In genomic region chr2:89154247-89154682, GRCh38 we compare ENCODE assay signal across 8 cellular contexts.
DNase-seq lines count a peak whose midpoint lies in the region; ATAC-seq, FAIRE-seq and TF ChIP-seq lines count a peak whose summit lies in the region.
"Not testable (repeated sequence)": the region's sequence is repeated elsewhere in the genome, so short reads cannot be mapped to it uniquely, and the experiment has no call there.

No MANE protein-coding gene starts in this region.

- H3K36me3 ChIP-seq in MM.1S (replicated peaks; ENCODE audit: insufficient read depth, low read length); neural progenitor cell; aorta (ENCODE audit: control insufficient read depth in 1 of 2, insufficient read depth in 2 of 2, low read length in 1 of 2): not testable (repeated sequence)

- not testable (repeated sequence) for H3F3A ChIP-seq in MM.1S (ENCODE audit: insufficient read depth, low read length); neural progenitor cell (ENCODE audit: low read depth)

- H3K4me3 ChIP-seq in HFF-Myc (replicated peaks; ENCODE audit: low read depth, low read length); MM.1S (ENCODE audit: low read length); epithelial cell of esophagus (ENCODE audit: low read length); neural progenitor cell; aorta (ENCODE audit: low read length in 2 of 2): not testable (repeated sequence)

- H3K27ac Mint-ChIP-seq in activated CD8-positive, alpha-beta T cell treated with anti-CD3 and anti-CD28 coated beads for 36 hours; neural progenitor cell: not testable (repeated sequence)

- not testable (repeated sequence) for H3K27me3 Mint-ChIP-seq in activated CD8-positive, alpha-beta T cell treated with anti-CD3 and anti-CD28 coated beads for 36 hours; neural progenitor cell (ENCODE audit: insufficient read depth, low read depth)

- CTCF ChIA-PET in activated CD8-positive, alpha-beta T cell treated with anti-CD3 and anti-CD28 coated beads for 36 hours (lab: Charles Lee), result interaction anchor here (1.8 kb wide), 1 partner anchor 274 kb away, joined by 4 read pairs; no protein-coding TSS in a partner anchor

- not testable (repeated sequence) for H3K9me3 Mint-ChIP-seq in activated CD8-positive, alpha-beta T cell treated with anti-CD3 and anti-CD28 coated beads for 36 hours; neural progenitor cell

- not testable (repeated sequence) for H3K79me2 ChIP-seq in MM.1S (ENCODE audit: low read length); neural progenitor cell (ENCODE audit: low read depth)

- ATAC-seq in activated CD8-positive, alpha-beta T cell treated with anti-CD3 and anti-CD28 coated beads for 36 hours, result peak; percentile 45
- ATAC-seq in aorta (ENCODE audit: low FRiP score), result peak; percentile 70

- TF ChIP-seq CTCF in HFF-Myc (IDR thresholded peaks at IDR 0.05; ENCODE audit: low read depth, low read length, missing control alignments), result peak; percentile 18
- peak; percentile 11; the same call in 1 of the 2 replicates for TF ChIP-seq CTCF in MM.1S (IDR thresholded peaks at IDR 0.05; ENCODE audit: low read length)
- peak; percentile 24 for TF ChIP-seq CTCF in activated CD8-positive, alpha-beta T cell treated with anti-CD3 and anti-CD28 coated beads for 36 hours (IDR thresholded peaks at IDR 0.05)
- TF ChIP-seq CTCF in epithelial cell of esophagus (IDR thresholded peaks at IDR 0.05; ENCODE audit: insufficient read depth, low read depth, low read length, missing control alignments), result peak; percentile 23
- TF ChIP-seq CTCF in neural progenitor cell (IDR thresholded peaks at IDR 0.05), result peak; percentile 16

- H3K27ac ChIP-seq in MM.1S (ENCODE audit: low read length); neural progenitor cell; aorta (ENCODE audit: low read depth in 1 of 2, low read length in 2 of 2): not testable (repeated sequence)

- H3K36me3 Mint-ChIP-seq in activated CD8-positive, alpha-beta T cell treated with anti-CD3 and anti-CD28 coated beads for 36 hours (ENCODE audit: low read depth); neural progenitor cell: not testable (repeated sequence)

- 29 to 78% methylated on average over 1 to 2 of the region's 2 CpGs for WGBS in aorta, 2 donors

- H2AFZ ChIP-seq in MM.1S (ENCODE audit: low read length); neural progenitor cell (replicated peaks): not testable (repeated sequence)

- not testable (repeated sequence) for H3K4me1 Mint-ChIP-seq in activated CD8-positive, alpha-beta T cell treated with anti-CD3 and anti-CD28 coated beads for 36 hours (ENCODE audit: low read depth); neural progenitor cell

- not testable (repeated sequence) for H3K4me1 ChIP-seq in MM.1S (ENCODE audit: low read length); neural progenitor cell; aorta (ENCODE audit: control insufficient read depth in 1 of 2, insufficient read depth in 2 of 2, low read length in 2 of 2)

- not testable (repeated sequence) for DNase-seq in GM18507 (ENCODE audit: extremely low spot score, insufficient read length, low read depth); HFF-Myc (ENCODE audit: extremely low read depth, low read depth); MM.1S; activated CD8-positive, alpha-beta T cell treated with anti-CD3 and anti-CD28 coated beads for 36 hours; epithelial cell of esophagus (ENCODE audit: low read depth); neural progenitor cell (ENCODE audit: low spot score); aorta

- H3K9ac ChIP-seq in MM.1S (ENCODE audit: low read length); neural progenitor cell: not testable (repeated sequence)

- H3K9me2 ChIP-seq in MM.1S (replicated peaks; ENCODE audit: insufficient read depth, low read length), result not testable (repeated sequence)

- FAIRE-seq in GM18507 (lab: Jason Lieb, UNC) (peak; percentile 84), islet of Langerhans (lab: Jason Lieb, UNC) (peak; percentile 99)

- not testable (repeated sequence) for H4K20me1 ChIP-seq in MM.1S (ENCODE audit: insufficient read depth, low read length); neural progenitor cell (ENCODE audit: low read depth)

- H3K9me3 ChIP-seq in MM.1S (replicated peaks; ENCODE audit: insufficient read depth, low read length); neural progenitor cell (ENCODE audit: low read depth); aorta (ENCODE audit: control insufficient read depth, low read length): not testable (repeated sequence)

- not testable (repeated sequence) for H3K4me3 Mint-ChIP-seq in activated CD8-positive, alpha-beta T cell treated with anti-CD3 and anti-CD28 coated beads for 36 hours; neural progenitor cell

- H3K27me3 ChIP-seq in MM.1S (replicated peaks; ENCODE audit: insufficient read depth, low read length); neural progenitor cell; aorta (ENCODE audit: control insufficient read depth in 1 of 2, insufficient read depth in 2 of 2, low read length in 1 of 2): not testable (repeated sequence)

- H3K4me2 ChIP-seq in MM.1S (ENCODE audit: low read depth, low read length); neural progenitor cell: not testable (repeated sequence)

- intact Hi-C loops in activated CD8-positive, alpha-beta T cell treated with anti-CD3 and anti-CD28 coated beads for 36 hours (cut with micrococcal nuclease), result not testable (repeated sequence)
- intact Hi-C loops in aorta (cut with DNase I), result loop anchor here in 1 of 2 donors (10.0 kb wide), 1 partner anchor 279 kb away; no protein-coding TSS in a partner anchor

- POLR2A ChIA-PET in activated CD8-positive, alpha-beta T cell treated with anti-CD3 and anti-CD28 coated beads for 36 hours (lab: Charles Lee), result not testable (repeated sequence)
